Comparison of ENCODE assay signal across 19 cellular contexts in genomic region chr12:6912164-6912956, GRCh38. TPM values are rescaled to one million over a fixed set of nuclear protein-coding genes. Genes with fewer than 3 reads are reported as not detected.
DNase-seq lines count a peak whose midpoint lies in the region; ATAC-seq, FAIRE-seq and TF ChIP-seq lines count a peak whose summit lies in the region.
"Had no signal": no experiment of that assay in that cellular context is flagged by ENCODE, and none has a peak within 500 bp of the region (broad histone marks: within the 10 kb centered on the region; RNA-seq: fewer than 3 reads in every experiment).

No MANE protein-coding gene starts in this region.

- no peaks in the 10 kb centered on the region for H3K27me3 Mint-ChIP-seq in activated T-helper 17 cell treated with anti-CD3 and anti-CD28 coated beads, Interleukin-2, amount 50 U/mL, for 72 hours
- H3K27me3 Mint-ChIP-seq in naive B cell: peaks cover 6 to 24% (median 22%) of the 10 kb centered on the region in 3 donors

- DNase-seq in HepG2 (ENCODE audit: low spot score): no peak
- no peak for DNase-seq in right lobe of liver
- no peak for DNase-seq in naive B cell
- peak; percentile 46 to 53 for DNase-seq in aorta
- DNase-seq in caudate nucleus (lab: John Stamatoyannopoulos, UW): no peak
- no peak for DNase-seq in DMS153 (lab: John Stamatoyannopoulos, UW)
- DNase-seq: HCEC 1CT; immature natural killer cell; mesenchymal stem cell; nucleus accumbens; stimulated activated CD4-positive, alpha-beta T cell treated with anti-CD3 and anti-CD28 coated beads, Interleukin-1b, Interleukin-23, amount 100 ng/mL, for 48 hours; testis had no signal

- POLR2A ChIA-PET in HepG2 (lab: Yijun Ruan, JAX): interaction anchor here (1.5 to 3.1 kb wide), 3 partner anchors 34 to 60 kb away, joined by 5 to 13 read pairs (median 9); partner anchors contain the start of genes SPSB2 and USP5

- H2AFZ ChIP-seq in HepG2 (ENCODE audit: low read length): no peak overlapping the region

- intact Hi-C loops in HepG2 (cut with micrococcal nuclease; ENCODE audit: unreplicated experiment) (no loop called here), right lobe of liver (cut with DNase I) (no loop called here), aorta (cut with DNase I) (no loop called here)

- peaks cover 2 to 11% of the 10 kb centered on the region in 2 experiments; a peak in 3 of 5 replicates for H3K36me3 ChIP-seq in HepG2 (replicated peaks in 1 of 2; ENCODE audit: control insufficient read depth in 1 of 2, insufficient read depth in 2 of 2, low read length in 2 of 2)
- no peaks in the 10 kb centered on the region for H3K36me3 ChIP-seq in right lobe of liver
- H3K36me3 ChIP-seq in aorta (ENCODE audit: control insufficient read depth in 1 of 2, insufficient read depth in 2 of 2, low read length in 1 of 2): no peaks in the 10 kb centered on the region

- 90% methylated on average over 14 of the region's 15 CpGs for WGBS in HepG2 (ENCODE audit: low lambda C conversion rate)
- 68% methylated on average over 4 of the region's 15 CpGs for WGBS in right lobe of liver (ENCODE audit: insufficient coverage, low coverage, low lambda C conversion rate, missing lambda C conversion rate)
- 88% methylated on average over 15 of the region's 15 CpGs for WGBS in aorta, 2 donors

- CTCF ChIA-PET in HepG2 (lab: Yijun Ruan, JAX; ENCODE audit: low intra/inter-chr PET ratio, low total read pairs): no interaction called here

- H3K36me3 Mint-ChIP-seq in activated T-helper 17 cell treated with anti-CD3 and anti-CD28 coated beads, Interleukin-2, amount 50 U/mL, for 72 hours (ENCODE audit: low read depth): peaks cover 33% of the 10 kb centered on the region
- H3K36me3 Mint-ChIP-seq in naive B cell: no peaks in the 10 kb centered on the region
- H3K36me3 Mint-ChIP-seq: immature natural killer cell had no signal

- no peaks in the 10 kb centered on the region for H4K20me1 ChIP-seq in HepG2 (ENCODE audit: insufficient read depth, low read length)

- TF ChIP-seq POLR2A in HepG2 (IDR thresholded peaks at IDR 0.05; ENCODE audit: insufficient read depth in 1 of 2, low read depth in 2 of 2, low read length in 2 of 2) (no peak), right lobe of liver (IDR thresholded peaks at IDR 0.05) (no peak)

- TF ChIP-seq CTCF in HepG2 (CRISPR knock-in tag; IDR thresholded peaks at IDR 0.05) (no peak), right lobe of liver (IDR thresholded peaks at IDR 0.05) (no peak)

- TF ChIP-seq EP300 in HepG2 (IDR thresholded peaks at IDR 0.05; ENCODE audit: low read depth in 2 of 2, low read length in 2 of 2) (no peak), HepG2 (CRISPR knock-in tag; IDR thresholded peaks at IDR 0.05; ENCODE audit: borderline replicate concordance) (no peak)

- peak overlapping the region; percentile 96 for H3K4me3 Mint-ChIP-seq in activated T-helper 17 cell treated with anti-CD3 and anti-CD28 coated beads, Interleukin-2, amount 50 U/mL, for 72 hours
- peak overlapping the region in 6 of 8 donors; percentile 22 to 96 (median 71) for H3K4me3 Mint-ChIP-seq in naive B cell

- peaks cover 17% of the 10 kb centered on the region for H3K79me2 ChIP-seq in HepG2 (ENCODE audit: insufficient read depth, low read length)

- no peak for FAIRE-seq in HepG2 (lab: Jason Lieb, UNC)
- FAIRE-seq: RCC 7860 had no signal

- ATAC-seq in HepG2 (no peak), right lobe of liver (no peak), naive B cell (ENCODE audit: low read depth in 2 of 2) (no peak), aorta (ENCODE audit: low FRiP score) (no peak), GM19467 (IDR thresholded peaks at IDR 0.05; ENCODE audit: unreplicated experiment) (no peak)
- no peak for ATAC-seq in activated T-helper 17 cell treated with anti-CD3 and anti-CD28 coated beads, Interleukin-2, amount 50 U/mL, for 72 hours (replicated peaks)
- ATAC-seq: sciatic nerve had no signal

- H3K27ac Mint-ChIP-seq in activated T-helper 17 cell treated with anti-CD3 and anti-CD28 coated beads, Interleukin-2, amount 50 U/mL, for 72 hours: peak overlapping the region; percentile 93
- peak overlapping the region in 2 of 6 donors; percentile 14 to 53 for H3K27ac Mint-ChIP-seq in naive B cell

- in situ Hi-C loops in HepG2 (cut with HindIII; ENCODE audit: extremely low pct_ligation_motif_present, low pct_unique_long_range_greater_than_20kb): no loop called here

- BruUV-seq in HepG2 (replicated peaks; lab: Mats Ljungman, UMichigan): no TSS peak

- peaks cover 48% of the 10 kb centered on the region for H3K4me1 ChIP-seq in HepG2 (ENCODE audit: insufficient read depth, low read length)
- H3K4me1 ChIP-seq in right lobe of liver: peaks cover 0 to 9% (median 0%) of the 10 kb centered on the region in 4 donors
- no peaks in the 10 kb centered on the region for H3K4me1 ChIP-seq in aorta (ENCODE audit: control insufficient read depth in 1 of 2, insufficient read depth in 2 of 2, low read length in 2 of 2)

- H3K9me3 ChIP-seq in HepG2 (ENCODE audit: low read length) (no peaks in the 10 kb centered on the region), right lobe of liver (no peaks in the 10 kb centered on the region), aorta (ENCODE audit: control insufficient read depth, low read length) (no peaks in the 10 kb centered on the region)
- H3K9me3 ChIP-seq: esophagus muscularis mucosa, testis had no signal

- H3K4me1 Mint-ChIP-seq in activated T-helper 17 cell treated with anti-CD3 and anti-CD28 coated beads, Interleukin-2, amount 50 U/mL, for 72 hours: peaks cover 14% of the 10 kb centered on the region
- H3K4me1 Mint-ChIP-seq in naive B cell: peaks cover 16 to 34% (median 25%) of the 10 kb centered on the region in 3 donors

- no peaks in the 10 kb centered on the region for H3K9me3 Mint-ChIP-seq in activated T-helper 17 cell treated with anti-CD3 and anti-CD28 coated beads, Interleukin-2, amount 50 U/mL, for 72 hours
- H3K9me3 Mint-ChIP-seq in naive B cell: no peaks in the 10 kb centered on the region
- H3K9me3 Mint-ChIP-seq: immature natural killer cell had no signal

- no peak for TF ChIP-seq RAD21 in HepG2 (CRISPR knock-in tag; IDR thresholded peaks at IDR 0.05)

- no peaks in the 10 kb centered on the region for H3K27me3 ChIP-seq in HepG2 (ENCODE audit: control insufficient read depth in 1 of 2, insufficient read depth in 2 of 2, low read length in 2 of 2)
- no peaks in the 10 kb centered on the region for H3K27me3 ChIP-seq in right lobe of liver
- no peaks in the 10 kb centered on the region for H3K27me3 ChIP-seq in aorta (ENCODE audit: control insufficient read depth in 1 of 2, insufficient read depth in 2 of 2, low read length in 1 of 2)
- H3K27me3 ChIP-seq: esophagus muscularis mucosa, testis had no signal

- peak overlapping the region; percentile 96; the same call in 1 of the 2 replicates for H3K4me2 ChIP-seq in HepG2 (ENCODE audit: low read depth, low read length)

- H3K27ac ChIP-seq in HepG2 (ENCODE audit: extremely low read length, insufficient read depth, low read length) (no peak overlapping the region), right lobe of liver (no peak overlapping the region), aorta (ENCODE audit: low read depth in 1 of 2, low read length in 2 of 2) (no peak overlapping the region), caudate nucleus (ENCODE audit: low read depth, low read length) (no peak overlapping the region)
- H3K27ac ChIP-seq: esophagus muscularis mucosa, testis, VCaP had no signal

- 0 out of 6 replicates have a peak overlapping the region, but pooled peaks of 1 of the 3 experiments have one; percentile 77 for H3K4me3 ChIP-seq in HepG2 (replicated peaks in 1 of 3; ENCODE audit: insufficient read depth in 1 of 3, low read depth in 2 of 3, low read length in 3 of 3)
- no peak overlapping the region for H3K4me3 ChIP-seq in right lobe of liver
- H3K4me3 ChIP-seq in aorta (ENCODE audit: low read length in 2 of 2): no peak overlapping the region
- H3K4me3 ChIP-seq: esophagus muscularis mucosa, testis had no signal

- H3K9ac ChIP-seq in HepG2 (ENCODE audit: insufficient read depth, low read depth, low read length): no peak overlapping the region

RNA-seq across cellular contexts. Expression of gene ENO2, which starts 2.0 kb away (rescaled TPM):
- total RNA-seq in HepG2 (2016; rRNA removed; fragmentation: Illumina TruSeq; extraction: Trizol) (15.9 and 19.3 TPM in 2 replicates), right lobe of liver (1 to 10 TPM; 1.1 to 9.3 (median 2.0) TPM), aorta (10 to 100 TPM; 59.0 to 79.5 TPM)
- total RNA-seq in HepG2 (2016; cell fraction: cytosol; rRNA removed; fragmentation: Illumina TruSeq; extraction: Trizol; ENCODE audit: low read depth): 5.8 and 6.3 TPM in 2 replicates
- 12.7 and 19.8 TPM in 2 replicates for total RNA-seq in HepG2 (2016; cell fraction: insoluble cytoplasmic fraction; rRNA removed; fragmentation: Illumina TruSeq; extraction: Trizol)
- 7.9 and 8.5 TPM in 2 replicates for total RNA-seq in HepG2 (2016; cell fraction: membrane; rRNA removed; fragmentation: Illumina TruSeq; extraction: Trizol)
- 21.7 and 25.4 TPM in 2 replicates for total RNA-seq in HepG2 (2016; cell fraction: nucleus; rRNA removed; fragmentation: Illumina TruSeq; extraction: Trizol)
- polyA plus RNA-seq in HepG2 (2011; rRNA removed) (136 and 144 TPM in 2 replicates), naive B cell (ENCODE audit: low read depth in 6 of 6) (1 to 10 TPM; 3.8 to 8.4 (median 5.9) TPM), aorta (100 to 1,000 TPM in 1 of 2 donors, 10 to 100 TPM in 1; 14.7 to 116 TPM)
- polyA plus RNA-seq in HepG2 (2011; cell fraction: cytosol; rRNA removed): 105 and 112 TPM in 2 replicates
- 451 and 486 TPM in 2 replicates for polyA plus RNA-seq in HepG2 (2011; cell fraction: nucleus; rRNA removed)
- 102 and 116 TPM in 2 replicates for polyA plus RNA-seq in HepG2 (2012)
- 3.6 and 3.8 TPM in 2 replicates for polyA plus RNA-seq in HepG2 (2016; cell fraction: cytosol; fragmentation: Illumina TruSeq; extraction: Trizol; ENCODE audit: low read depth)
- 18.2 and 20.1 TPM in 2 replicates for polyA plus RNA-seq in HepG2 (2016; cell fraction: insoluble cytoplasmic fraction; fragmentation: Illumina TruSeq; extraction: Trizol; ENCODE audit: low read depth)
- polyA plus RNA-seq in HepG2 (2016; cell fraction: membrane; fragmentation: Illumina TruSeq; extraction: Trizol; ENCODE audit: low read depth): 7.1 and 7.2 TPM in 2 replicates
- 89.6 and 99.9 TPM in 2 replicates for polyA plus RNA-seq in HepG2 (2016; cell fraction: nucleus; fragmentation: Illumina TruSeq; extraction: Trizol; ENCODE audit: insufficient read depth, low read depth)
- 23.5 and 92.8 TPM in 2 replicates for polyA minus RNA-seq in HepG2 (2011; rRNA and poly(A)+ RNA removed; ENCODE audit: low replicate concordance)
- polyA minus RNA-seq in HepG2 (2011; cell fraction: cytosol; rRNA and poly(A)+ RNA removed): 35.6 and 39.9 TPM in 2 replicates
- 44.7 and 52.6 TPM in 2 replicates for polyA minus RNA-seq in HepG2 (2011; cell fraction: nucleus; rRNA and poly(A)+ RNA removed)
- total RNA-seq in activated T-helper 17 cell treated with anti-CD3 and anti-CD28 coated beads, Interleukin-2, amount 50 U/mL, for 72 hours: 100 to 1,000 TPM; 234 to 858 TPM

RNA-seq across cellular contexts. Expression of gene LRRC23, which starts 7.7 kb away (rescaled TPM):
- total RNA-seq in HepG2 (2016; rRNA removed; fragmentation: Illumina TruSeq; extraction: Trizol) (6.0 and 6.7 TPM in 2 replicates), right lobe of liver (1 to 10 TPM in 5 of 6 experiments, under 1 TPM in 1; 0.93 to 4.3 (median 2.6) TPM), aorta (10 to 100 TPM in 1 of 2 donors, 1 to 10 TPM in 1; 5.3 to 11.2 TPM)
- 2.5 and 3.3 TPM in 2 replicates for total RNA-seq in HepG2 (2016; cell fraction: cytosol; rRNA removed; fragmentation: Illumina TruSeq; extraction: Trizol; ENCODE audit: low read depth)
- 5.1 and 7.7 TPM in 2 replicates for total RNA-seq in HepG2 (2016; cell fraction: insoluble cytoplasmic fraction; rRNA removed; fragmentation: Illumina TruSeq; extraction: Trizol)
- 5.0 and 6.0 TPM in 2 replicates for total RNA-seq in HepG2 (2016; cell fraction: membrane; rRNA removed; fragmentation: Illumina TruSeq; extraction: Trizol)
- 4.0 and 5.4 TPM in 2 replicates for total RNA-seq in HepG2 (2016; cell fraction: nucleus; rRNA removed; fragmentation: Illumina TruSeq; extraction: Trizol)
- polyA plus RNA-seq in HepG2 (2011; rRNA removed) (6.2 and 7.8 TPM in 2 replicates), naive B cell (ENCODE audit: low read depth in 6 of 6) (1 to 10 TPM; 4.1 to 8.7 (median 7.1) TPM), aorta (10 to 100 TPM; 16.8 to 20.8 TPM)
- polyA plus RNA-seq in HepG2 (2011; cell fraction: cytosol; rRNA removed): 5.2 TPM in 2 replicates
- 14.3 and 20.8 TPM in 2 replicates for polyA plus RNA-seq in HepG2 (2011; cell fraction: nucleus; rRNA removed)
- 5.3 and 6.9 TPM in 2 replicates for polyA plus RNA-seq in HepG2 (2012)
- polyA plus RNA-seq in HepG2 (2016; cell fraction: cytosol; fragmentation: Illumina TruSeq; extraction: Trizol; ENCODE audit: low read depth): 3.0 and 3.1 TPM in 2 replicates
- polyA plus RNA-seq in HepG2 (2016; cell fraction: insoluble cytoplasmic fraction; fragmentation: Illumina TruSeq; extraction: Trizol; ENCODE audit: low read depth): 6.4 and 8.2 TPM in 2 replicates
- 5.2 TPM in 2 replicates for polyA plus RNA-seq in HepG2 (2016; cell fraction: membrane; fragmentation: Illumina TruSeq; extraction: Trizol; ENCODE audit: low read depth)
- 7.8 and 11.0 TPM in 2 replicates for polyA plus RNA-seq in HepG2 (2016; cell fraction: nucleus; fragmentation: Illumina TruSeq; extraction: Trizol; ENCODE audit: insufficient read depth, low read depth)
- polyA minus RNA-seq in HepG2 (2011; rRNA and poly(A)+ RNA removed; ENCODE audit: low replicate concordance): 5.6 and 8.7 TPM in 2 replicates
- 1.3 and 2.2 TPM in 2 replicates for polyA minus RNA-seq in HepG2 (2011; cell fraction: cytosol; rRNA and poly(A)+ RNA removed)
- 9.1 and 14.9 TPM in 2 replicates for polyA minus RNA-seq in HepG2 (2011; cell fraction: nucleus; rRNA and poly(A)+ RNA removed)
- 1 to 10 TPM; 4.4 to 7.6 TPM for total RNA-seq in activated T-helper 17 cell treated with anti-CD3 and anti-CD28 coated beads, Interleukin-2, amount 50 U/mL, for 72 hours

RNA-seq across cellular contexts. Expression of gene ATN1, which starts 15.4 kb away (rescaled TPM):
- total RNA-seq in HepG2 (2016; rRNA removed; fragmentation: Illumina TruSeq; extraction: Trizol) (2.1 TPM in 2 replicates), right lobe of liver (10 to 100 TPM in 5 of 6 experiments, 1 to 10 TPM in 1; 9.2 to 24.1 (median 16.8) TPM), aorta (100 to 1,000 TPM; 138 to 146 TPM)
- 0.97 and 1.4 TPM in 2 replicates for total RNA-seq in HepG2 (2016; cell fraction: cytosol; rRNA removed; fragmentation: Illumina TruSeq; extraction: Trizol; ENCODE audit: low read depth)
- total RNA-seq in HepG2 (2016; cell fraction: insoluble cytoplasmic fraction; rRNA removed; fragmentation: Illumina TruSeq; extraction: Trizol): 1.8 and 2.3 TPM in 2 replicates
- 3.1 and 3.4 TPM in 2 replicates for total RNA-seq in HepG2 (2016; cell fraction: membrane; rRNA removed; fragmentation: Illumina TruSeq; extraction: Trizol)
- 3.3 and 4.6 TPM in 2 replicates for total RNA-seq in HepG2 (2016; cell fraction: nucleus; rRNA removed; fragmentation: Illumina TruSeq; extraction: Trizol)
- polyA plus RNA-seq in HepG2 (2011; rRNA removed) (8.6 and 10.7 TPM in 2 replicates), naive B cell (ENCODE audit: low read depth in 6 of 6) (1 to 10 TPM in 3 of 6 donors, under 1 TPM in 2, not detected in 1; 0.57 to 2.2 (median 1.1) TPM), aorta (100 to 1,000 TPM in 1 of 2 donors, 10 to 100 TPM in 1; 22.7 to 149 TPM)
- 3.5 and 4.5 TPM in 2 replicates for polyA plus RNA-seq in HepG2 (2011; cell fraction: cytosol; rRNA removed)
- 50.2 and 56.9 TPM in 2 replicates for polyA plus RNA-seq in HepG2 (2011; cell fraction: nucleus; rRNA removed)
- polyA plus RNA-seq in HepG2 (2012): 20.6 and 31.4 TPM in 2 replicates
- 8.7 and 9.0 TPM in 2 replicates for polyA plus RNA-seq in HepG2 (2016; cell fraction: cytosol; fragmentation: Illumina TruSeq; extraction: Trizol; ENCODE audit: low read depth)
- 13.6 and 21.5 TPM in 2 replicates for polyA plus RNA-seq in HepG2 (2016; cell fraction: insoluble cytoplasmic fraction; fragmentation: Illumina TruSeq; extraction: Trizol; ENCODE audit: low read depth)
- 11.0 and 15.3 TPM in 2 replicates for polyA plus RNA-seq in HepG2 (2016; cell fraction: membrane; fragmentation: Illumina TruSeq; extraction: Trizol; ENCODE audit: low read depth)
- polyA plus RNA-seq in HepG2 (2016; cell fraction: nucleus; fragmentation: Illumina TruSeq; extraction: Trizol; ENCODE audit: insufficient read depth, low read depth): 41.0 and 44.9 TPM in 2 replicates
- polyA minus RNA-seq in HepG2 (2011; rRNA and poly(A)+ RNA removed; ENCODE audit: low replicate concordance): 13.5 and 19.8 TPM in 2 replicates
- polyA minus RNA-seq in HepG2 (2011; cell fraction: cytosol; rRNA and poly(A)+ RNA removed): 10.4 and 11.3 TPM in 2 replicates
- 11.7 and 14.7 TPM in 2 replicates for polyA minus RNA-seq in HepG2 (2011; cell fraction: nucleus; rRNA and poly(A)+ RNA removed)
- 10 to 100 TPM; 34.0 to 62.3 TPM for total RNA-seq in activated T-helper 17 cell treated with anti-CD3 and anti-CD28 coated beads, Interleukin-2, amount 50 U/mL, for 72 hours

RNA-seq across cellular contexts. Expression of gene RNU7-1, which starts 31.3 kb away (rescaled TPM):
- not detected in 2 replicates for total RNA-seq in HepG2 (2016; rRNA removed; fragmentation: Illumina TruSeq; extraction: Trizol)
- not detected in 2 replicates for total RNA-seq in HepG2 (2016; cell fraction: cytosol; rRNA removed; fragmentation: Illumina TruSeq; extraction: Trizol; ENCODE audit: low read depth)
- not detected in 2 replicates for total RNA-seq in HepG2 (2016; cell fraction: insoluble cytoplasmic fraction; rRNA removed; fragmentation: Illumina TruSeq; extraction: Trizol)
- not detected in 2 replicates for total RNA-seq in HepG2 (2016; cell fraction: membrane; rRNA removed; fragmentation: Illumina TruSeq; extraction: Trizol)
- not detected in 2 replicates for total RNA-seq in HepG2 (2016; cell fraction: nucleus; rRNA removed; fragmentation: Illumina TruSeq; extraction: Trizol)
- polyA plus RNA-seq in HepG2 (2011; rRNA removed): not detected in 2 replicates
- polyA plus RNA-seq in HepG2 (2011; cell fraction: cytosol; rRNA removed): not detected in 2 replicates
- not detected in 2 replicates for polyA plus RNA-seq in HepG2 (2011; cell fraction: nucleus; rRNA removed)
- polyA plus RNA-seq in HepG2 (2012): not detected in 2 replicates
- polyA plus RNA-seq in HepG2 (2016; cell fraction: cytosol; fragmentation: Illumina TruSeq; extraction: Trizol; ENCODE audit: low read depth): not detected in 2 replicates
- polyA plus RNA-seq in HepG2 (2016; cell fraction: insoluble cytoplasmic fraction; fragmentation: Illumina TruSeq; extraction: Trizol; ENCODE audit: low read depth): not detected in 2 replicates
- not detected in 2 replicates for polyA plus RNA-seq in HepG2 (2016; cell fraction: membrane; fragmentation: Illumina TruSeq; extraction: Trizol; ENCODE audit: low read depth)
- not detected in 2 replicates for polyA plus RNA-seq in HepG2 (2016; cell fraction: nucleus; fragmentation: Illumina TruSeq; extraction: Trizol; ENCODE audit: insufficient read depth, low read depth)
- polyA minus RNA-seq in HepG2 (2011; rRNA and poly(A)+ RNA removed; ENCODE audit: low replicate concordance): not detected in 2 replicates
- polyA minus RNA-seq in HepG2 (2011; cell fraction: cytosol; rRNA and poly(A)+ RNA removed): not detected in 2 replicates
- polyA minus RNA-seq in HepG2 (2011; cell fraction: nucleus; rRNA and poly(A)+ RNA removed): not detected in 2 replicates
- not detected for total RNA-seq in right lobe of liver
- not detected for total RNA-seq in activated T-helper 17 cell treated with anti-CD3 and anti-CD28 coated beads, Interleukin-2, amount 50 U/mL, for 72 hours
- polyA plus RNA-seq in naive B cell (ENCODE audit: low read depth in 6 of 6): not detected
- total RNA-seq in aorta: not detected
- polyA plus RNA-seq in aorta: not detected
- total RNA-seq: esophagus muscularis mucosa, HT1080, sciatic nerve, testis had no signal
- polyA plus RNA-seq: immature natural killer cell had no signal

RNA-seq across cellular contexts. Expression of gene C12orf57, which starts 31.5 kb away (rescaled TPM):
- 84.0 and 89.7 TPM in 2 replicates for total RNA-seq in HepG2 (2016; rRNA removed; fragmentation: Illumina TruSeq; extraction: Trizol)
- 98.3 and 102 TPM in 2 replicates for total RNA-seq in HepG2 (2016; cell fraction: cytosol; rRNA removed; fragmentation: Illumina TruSeq; extraction: Trizol; ENCODE audit: low read depth)
- total RNA-seq in HepG2 (2016; cell fraction: insoluble cytoplasmic fraction; rRNA removed; fragmentation: Illumina TruSeq; extraction: Trizol): 84.2 and 105 TPM in 2 replicates
- total RNA-seq in HepG2 (2016; cell fraction: membrane; rRNA removed; fragmentation: Illumina TruSeq; extraction: Trizol): 106 and 113 TPM in 2 replicates
- 42.1 and 43.4 TPM in 2 replicates for total RNA-seq in HepG2 (2016; cell fraction: nucleus; rRNA removed; fragmentation: Illumina TruSeq; extraction: Trizol)
- polyA plus RNA-seq in HepG2 (2011; rRNA removed): 287 and 302 TPM in 2 replicates
- polyA plus RNA-seq in HepG2 (2011; cell fraction: cytosol; rRNA removed): 405 and 458 TPM in 2 replicates
- 151 and 164 TPM in 2 replicates for polyA plus RNA-seq in HepG2 (2011; cell fraction: nucleus; rRNA removed)
- polyA plus RNA-seq in HepG2 (2012): 75.2 and 129 TPM in 2 replicates
- 86.1 and 87.7 TPM in 2 replicates for polyA plus RNA-seq in HepG2 (2016; cell fraction: cytosol; fragmentation: Illumina TruSeq; extraction: Trizol; ENCODE audit: low read depth)
- polyA plus RNA-seq in HepG2 (2016; cell fraction: insoluble cytoplasmic fraction; fragmentation: Illumina TruSeq; extraction: Trizol; ENCODE audit: low read depth): 98.5 and 104 TPM in 2 replicates
- polyA plus RNA-seq in HepG2 (2016; cell fraction: membrane; fragmentation: Illumina TruSeq; extraction: Trizol; ENCODE audit: low read depth): 96.1 and 98.2 TPM in 2 replicates
- polyA plus RNA-seq in HepG2 (2016; cell fraction: nucleus; fragmentation: Illumina TruSeq; extraction: Trizol; ENCODE audit: insufficient read depth, low read depth): 57.2 and 57.4 TPM in 2 replicates
- 93.0 and 145 TPM in 2 replicates for polyA minus RNA-seq in HepG2 (2011; rRNA and poly(A)+ RNA removed; ENCODE audit: low replicate concordance)
- 36.8 and 41.7 TPM in 2 replicates for polyA minus RNA-seq in HepG2 (2011; cell fraction: cytosol; rRNA and poly(A)+ RNA removed)
- 37.5 and 38.8 TPM in 2 replicates for polyA minus RNA-seq in HepG2 (2011; cell fraction: nucleus; rRNA and poly(A)+ RNA removed)
- 100 to 1,000 TPM in 2 of 6 experiments, 10 to 100 TPM in 4; 47.6 to 189 (median 70.5) TPM for total RNA-seq in right lobe of liver
- total RNA-seq in activated T-helper 17 cell treated with anti-CD3 and anti-CD28 coated beads, Interleukin-2, amount 50 U/mL, for 72 hours: 100 to 1,000 TPM; 192 to 307 TPM
- 100 to 1,000 TPM; 126 to 211 (median 194) TPM for polyA plus RNA-seq in naive B cell (ENCODE audit: low read depth in 6 of 6)
- total RNA-seq in aorta: 100 to 1,000 TPM; 197 to 233 TPM
- 1,000 to 10,000 TPM in 1 of 2 donors, 100 to 1,000 TPM in 1; 849 to 1,017 TPM for polyA plus RNA-seq in aorta

Comparison
In these comparisons a context has a peak if more than half of its experiments do, and no peak if none do; other contexts are left out.
1. DNase-seq: peak in aorta (2 of 2); none in HepG2 (single experiment), right lobe of liver (0 of 3), naive B cell (single experiment), caudate nucleus (0 of 61) and DMS153 (single experiment).